1 cellular context compared by ENCODE assay signal in genomic region chr1:17470021-17470799, GRCh38.
TF ChIP-seq lines count a peak whose summit lies in the region.

No MANE protein-coding gene starts in this region.

TF ChIP-seq in WTC11, 78 proteins besides CTCF, POLR2A, EP300 and RAD21 (continued from another document):
- TF ChIP-seq, protein P1, sequence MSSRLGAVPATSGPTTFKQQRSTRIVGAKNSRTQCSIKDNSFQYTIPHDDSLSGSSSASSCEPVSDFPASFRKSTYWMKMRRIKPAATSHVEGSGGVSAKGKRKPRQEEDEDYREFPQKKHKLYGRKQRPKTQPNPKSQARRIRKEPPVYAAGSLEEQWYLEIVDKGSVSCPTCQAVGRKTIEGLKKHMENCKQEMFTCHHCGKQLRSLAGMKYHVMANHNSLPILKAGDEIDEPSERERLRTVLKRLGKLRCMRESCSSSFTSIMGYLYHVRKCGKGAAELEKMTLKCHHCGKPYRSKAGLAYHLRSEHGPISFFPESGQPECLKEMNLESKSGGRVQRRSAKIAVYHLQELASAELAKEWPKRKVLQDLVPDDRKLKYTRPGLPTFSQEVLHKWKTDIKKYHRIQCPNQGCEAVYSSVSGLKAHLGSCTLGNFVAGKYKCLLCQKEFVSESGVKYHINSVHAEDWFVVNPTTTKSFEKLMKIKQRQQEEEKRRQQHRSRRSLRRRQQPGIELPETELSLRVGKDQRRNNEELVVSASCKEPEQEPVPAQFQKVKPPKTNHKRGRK (CRISPR knock-in tag; IDR thresholded peaks at IDR 0.05; ENCODE audit: borderline replicate concordance): no peak
- TF ChIP-seq, protein P2, sequence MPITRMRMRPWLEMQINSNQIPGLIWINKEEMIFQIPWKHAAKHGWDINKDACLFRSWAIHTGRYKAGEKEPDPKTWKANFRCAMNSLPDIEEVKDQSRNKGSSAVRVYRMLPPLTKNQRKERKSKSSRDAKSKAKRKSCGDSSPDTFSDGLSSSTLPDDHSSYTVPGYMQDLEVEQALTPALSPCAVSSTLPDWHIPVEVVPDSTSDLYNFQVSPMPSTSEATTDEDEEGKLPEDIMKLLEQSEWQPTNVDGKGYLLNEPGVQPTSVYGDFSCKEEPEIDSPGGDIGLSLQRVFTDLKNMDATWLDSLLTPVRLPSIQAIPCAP (CRISPR knock-in tag; IDR thresholded peaks at IDR 0.05): no peak
- TF ChIP-seq, protein P3, sequence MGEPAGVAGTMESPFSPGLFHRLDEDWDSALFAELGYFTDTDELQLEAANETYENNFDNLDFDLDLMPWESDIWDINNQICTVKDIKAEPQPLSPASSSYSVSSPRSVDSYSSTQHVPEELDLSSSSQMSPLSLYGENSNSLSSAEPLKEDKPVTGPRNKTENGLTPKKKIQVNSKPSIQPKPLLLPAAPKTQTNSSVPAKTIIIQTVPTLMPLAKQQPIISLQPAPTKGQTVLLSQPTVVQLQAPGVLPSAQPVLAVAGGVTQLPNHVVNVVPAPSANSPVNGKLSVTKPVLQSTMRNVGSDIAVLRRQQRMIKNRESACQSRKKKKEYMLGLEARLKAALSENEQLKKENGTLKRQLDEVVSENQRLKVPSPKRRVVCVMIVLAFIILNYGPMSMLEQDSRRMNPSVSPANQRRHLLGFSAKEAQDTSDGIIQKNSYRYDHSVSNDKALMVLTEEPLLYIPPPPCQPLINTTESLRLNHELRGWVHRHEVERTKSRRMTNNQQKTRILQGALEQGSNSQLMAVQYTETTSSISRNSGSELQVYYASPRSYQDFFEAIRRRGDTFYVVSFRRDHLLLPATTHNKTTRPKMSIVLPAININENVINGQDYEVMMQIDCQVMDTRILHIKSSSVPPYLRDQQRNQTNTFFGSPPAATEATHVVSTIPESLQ (CRISPR knock-in tag; IDR thresholded peaks at IDR 0.05): no peak
- TF ChIP-seq ATF3 (CRISPR knock-in tag; conservative IDR thresholded peaks at IDR 0.05): no peak
- no peak for TF ChIP-seq JUN (CRISPR knock-in tag; IDR thresholded peaks at IDR 0.05)
- peak; percentile 78; the same call in 1 of the 2 replicates for TF ChIP-seq JAZF1 (CRISPR knock-in tag; IDR thresholded peaks at IDR 0.05)
